In genomic region chr2:172704072-172704936, GRCh38 we compare ENCODE assay signal across 8 cellular contexts.
DNase-seq lines count a peak whose midpoint lies in the region; ATAC-seq lines count a peak whose summit lies in the region.

No MANE protein-coding gene starts in this region.

- intact Hi-C loops in posterior cingulate gyrus (cut with DNase I) = no loop called here

- peak; percentile 47 for DNase-seq in D341Med (ENCODE audit: low spot score)
- peak; percentile 71 for DNase-seq in HuH-7 (ENCODE audit: low spot score)
- DNase-seq in SKM-1 (lab: John Stamatoyannopoulos, UW; ENCODE audit: unreplicated experiment) = peak; percentile 25
- DNase-seq in iPS-NIHi11 (ENCODE audit: low spot score) = peak; percentile 66
- no peak for DNase-seq in T-helper 9 cell
- no peak for DNase-seq in posterior cingulate gyrus

- no peak for ATAC-seq in GM18511 (IDR thresholded peaks at IDR 0.05; ENCODE audit: unreplicated experiment)
- no peak for ATAC-seq in GM18519 (IDR thresholded peaks at IDR 0.05; ENCODE audit: low FRiP score, unreplicated experiment)

Comparison
In these comparisons a context has a peak if more than half of its experiments do, and no peak if none do; other contexts are left out.
1. DNase-seq: peak in D341Med (single experiment), HuH-7 (single experiment), SKM-1 (single experiment) and iPS-NIHi11 (single experiment); none in T-helper 9 cell (single experiment) and posterior cingulate gyrus (0 of 10).